In genomic region chr2:189702071-189702470, GRCh38 we compare ENCODE assay signal across 17 cellular contexts. TPM values are rescaled to one million over a fixed set of nuclear protein-coding genes. Genes with fewer than 3 reads are reported as not detected.
A peak's percentile ranks its signal among the peaks of the same experiment; 100 is the strongest.
DNase-seq lines count a peak whose midpoint lies in the region; ATAC-seq, FAIRE-seq and TF ChIP-seq lines count a peak whose summit lies in the region.
"Had no signal": no experiment of that assay in that cellular context is flagged by ENCODE, and none has a peak within 500 bp of the region (broad histone marks: within the 10 kb centered on the region; RNA-seq: fewer than 3 reads in every experiment).

No MANE protein-coding gene starts in this region.

- no peaks in the 10 kb centered on the region for H3K9me3 Mint-ChIP-seq in activated naive CD8-positive, alpha-beta T cell treated with anti-CD3 and anti-CD28 coated beads for 36 hours
- H3K9me3 Mint-ChIP-seq: CD14-positive monocyte; immature natural killer cell; stimulated activated effector memory CD8-positive, alpha-beta T cell treated with anti-CD3 and anti-CD28 coated beads, Interleukin-12 subunit alpha, Interleukin-12 subunit beta, amount 100 ng/mL, for 72 hours had no signal

- peak; percentile 11 for TF ChIP-seq CTCF in DND-41 (IDR thresholded peaks at IDR 0.05; ENCODE audit: borderline replicate concordance, extremely low read depth, low read length, poor library complexity, severe bottlenecking)
- no peak for TF ChIP-seq CTCF in bronchial epithelial cell (IDR thresholded peaks at IDR 0.05; ENCODE audit: insufficient read depth, low read length, severe bottlenecking)
- no peak for TF ChIP-seq CTCF in stomach (IDR thresholded peaks at IDR 0.05)
- TF ChIP-seq CTCF in GM20000 (IDR thresholded peaks at IDR 0.05; ENCODE audit: extremely low read depth, missing control alignments) = no peak

- H2BK15ac ChIP-seq in mesendoderm (replicated peaks; ENCODE audit: low read depth) = no peak overlapping the region

- peaks cover 2% of the 10 kb centered on the region for H3K36me3 Mint-ChIP-seq in activated naive CD8-positive, alpha-beta T cell treated with anti-CD3 and anti-CD28 coated beads for 36 hours
- H3K36me3 Mint-ChIP-seq: stimulated activated effector memory CD8-positive, alpha-beta T cell treated with anti-CD3 and anti-CD28 coated beads, Interleukin-12 subunit alpha, Interleukin-12 subunit beta, amount 100 ng/mL, for 72 hours had no signal

- H3K27me3 Mint-ChIP-seq in activated naive CD8-positive, alpha-beta T cell treated with anti-CD3 and anti-CD28 coated beads for 36 hours = no peaks in the 10 kb centered on the region

- no peaks in the 10 kb centered on the region for H3K4me1 Mint-ChIP-seq in activated naive CD8-positive, alpha-beta T cell treated with anti-CD3 and anti-CD28 coated beads for 36 hours
- H3K4me1 Mint-ChIP-seq: stimulated activated effector memory CD8-positive, alpha-beta T cell treated with anti-CD3 and anti-CD28 coated beads, Interleukin-12 subunit alpha, Interleukin-12 subunit beta, amount 100 ng/mL, for 72 hours had no signal

- no peaks in the 10 kb centered on the region for H3K9me3 ChIP-seq in DND-41 (ENCODE audit: insufficient read depth, low read length, severe bottlenecking)
- no peaks in the 10 kb centered on the region for H3K9me3 ChIP-seq in Karpas-422 (ENCODE audit: low read length)
- no peaks in the 10 kb centered on the region for H3K9me3 ChIP-seq in stomach

- DNase-seq in DND-41 (no peak), Karpas-422 (peak; percentile 41), bronchial epithelial cell (ENCODE audit: low read depth) (peak; percentile 2), mesendoderm (peak; percentile 57), NCI-H187 treated with DMSO at 0.1 percent for 48 hours (lab: John Stamatoyannopoulos, UW) (no peak), stomach (no peak), GM20000 (ENCODE audit: low spot score) (no peak)
- DNase-seq in activated naive CD8-positive, alpha-beta T cell treated with anti-CD3 and anti-CD28 coated beads for 36 hours = no peak
- DNase-seq: activated CD8-positive, alpha-beta T cell treated with anti-CD3 and anti-CD28 coated beads, Interleukin-2, amount 10 ng/mL, durations not matched to agents 7 days and 5 days; activated gamma-delta T cell; cerebellar nuclear complex; immature natural killer cell; NCI-H1092 treated with DMSO at 0.1 percent for 48 hours; NCI-H510A; stimulated activated CD4-positive, alpha-beta T cell treated with anti-CD3 and anti-CD28 coated beads, Interleukin-2, amount 100 ng/mL, for 48 hours had no signal

- H2BK5ac ChIP-seq in mesendoderm (ENCODE audit: low read length) = no peak overlapping the region

- H3K4me2 ChIP-seq in DND-41 (ENCODE audit: insufficient read depth, low read length) = no peak overlapping the region
- no peak overlapping the region for H3K4me2 ChIP-seq in Karpas-422 (ENCODE audit: low read depth, low read length, poor library complexity, severe bottlenecking)
- no peak overlapping the region for H3K4me2 ChIP-seq in mesendoderm (ENCODE audit: low read length)

- H3K56ac ChIP-seq in mesendoderm (ENCODE audit: low read length) = peak overlapping the region; percentile 37

- H2BK120ac ChIP-seq in mesendoderm (ENCODE audit: low read depth, low read length) = no peak overlapping the region

- no peaks in the 10 kb centered on the region for H3K79me1 ChIP-seq in mesendoderm (ENCODE audit: low read length)

- TF ChIP-seq EP300 in stomach (IDR thresholded peaks at IDR 0.05) = no peak

- H3K9me2 ChIP-seq in Karpas-422 (replicated peaks; ENCODE audit: insufficient read depth, low read length) = no peaks in the 10 kb centered on the region

- H4K8ac ChIP-seq in mesendoderm (ENCODE audit: low read depth, low read length) = no peak overlapping the region

- no peak overlapping the region for H3K23ac ChIP-seq in mesendoderm (ENCODE audit: low read length)

- H3K27ac Mint-ChIP-seq in activated naive CD8-positive, alpha-beta T cell treated with anti-CD3 and anti-CD28 coated beads for 36 hours = no peak overlapping the region
- H3K27ac Mint-ChIP-seq: activated CD8-positive, alpha-beta T cell treated with anti-CD3 and anti-CD28 coated beads, Interleukin-2, amount 10 ng/mL, durations not matched to agents 7 days and 5 days; CD14-positive monocyte; immature natural killer cell; stimulated activated effector memory CD8-positive, alpha-beta T cell treated with anti-CD3 and anti-CD28 coated beads, Interleukin-12 subunit alpha, Interleukin-12 subunit beta, amount 100 ng/mL, for 72 hours had no signal

- no peak for ATAC-seq in DND-41 (ENCODE audit: insufficient read depth, low read depth)
- ATAC-seq: activated CD8-positive, alpha-beta T cell treated with anti-CD3 and anti-CD28 coated beads, Interleukin-2, amount 10 ng/mL, durations not matched to agents 7 days and 5 days; stimulated activated effector memory CD8-positive, alpha-beta T cell treated with anti-CD3 and anti-CD28 coated beads, Interleukin-12 subunit alpha, Interleukin-12 subunit beta, amount 100 ng/mL, for 72 hours had no signal

- no peak overlapping the region for H3K4me3 Mint-ChIP-seq in activated naive CD8-positive, alpha-beta T cell treated with anti-CD3 and anti-CD28 coated beads for 36 hours
- H3K4me3 Mint-ChIP-seq: activated CD8-positive, alpha-beta T cell treated with anti-CD3 and anti-CD28 coated beads, Interleukin-2, amount 10 ng/mL, durations not matched to agents 7 days and 5 days; CD14-positive monocyte; immature natural killer cell; stimulated activated effector memory CD8-positive, alpha-beta T cell treated with anti-CD3 and anti-CD28 coated beads, Interleukin-12 subunit alpha, Interleukin-12 subunit beta, amount 100 ng/mL, for 72 hours had no signal

- intact Hi-C loops in stomach (cut with DNase I; ENCODE audit: low total_unique reads) = no loop called here

- H3K27ac ChIP-seq in DND-41 (ENCODE audit: low read length) (no peak overlapping the region), Karpas-422 (ENCODE audit: low read length) (no peak overlapping the region), mesendoderm (ENCODE audit: low read depth, low read length) (no peak overlapping the region), stomach (no peak overlapping the region)

- no peak for TF ChIP-seq POLR2A in stomach (IDR thresholded peaks at IDR 0.05)

- no peak overlapping the region for H3K18ac ChIP-seq in mesendoderm (ENCODE audit: low read length)

- H3K4me3 ChIP-seq in DND-41 (ENCODE audit: low read depth in 1 of 2, low read length in 2 of 2) (no peak overlapping the region), Karpas-422 (ENCODE audit: low read length) (no peak overlapping the region), bronchial epithelial cell (ENCODE audit: low read depth, low read length) (no peak overlapping the region), mesendoderm (ENCODE audit: low read length) (no peak overlapping the region), stomach (no peak overlapping the region)

- H3K27me3 ChIP-seq in DND-41 (ENCODE audit: insufficient read depth, low read length, poor library complexity) = no peaks in the 10 kb centered on the region
- H3K27me3 ChIP-seq in Karpas-422 (ENCODE audit: low read length) = no peaks in the 10 kb centered on the region
- no peaks in the 10 kb centered on the region for H3K27me3 ChIP-seq in bronchial epithelial cell (ENCODE audit: control insufficient read depth, insufficient read depth, low read length)
- H3K27me3 ChIP-seq in mesendoderm (ENCODE audit: insufficient read depth, low read length, poor library complexity) = no peaks in the 10 kb centered on the region
- no peaks in the 10 kb centered on the region for H3K27me3 ChIP-seq in stomach

- H3K79me2 ChIP-seq in DND-41 (ENCODE audit: insufficient read depth, low read length) = no peaks in the 10 kb centered on the region
- peaks cover 23% of the 10 kb centered on the region; the same call in 1 of the 2 replicates for H3K79me2 ChIP-seq in Karpas-422 (ENCODE audit: low read length)
- H3K79me2 ChIP-seq in mesendoderm (ENCODE audit: control insufficient read depth, insufficient read depth, low read length) = no peaks in the 10 kb centered on the region

- no peak overlapping the region for H2AK5ac ChIP-seq in mesendoderm (ENCODE audit: low read length)

- no peak overlapping the region for H3K4ac ChIP-seq in mesendoderm (ENCODE audit: low read depth, low read length)

- H3K36me3 ChIP-seq in DND-41 (ENCODE audit: insufficient read depth, low read length) (no peaks in the 10 kb centered on the region; the same call in 1 of the 2 replicates), Karpas-422 (ENCODE audit: insufficient read depth, low read length) (peaks cover 5% of the 10 kb centered on the region; the same call in 1 of the 2 replicates), bronchial epithelial cell (ENCODE audit: control insufficient read depth, insufficient read depth, low read length) (no peaks in the 10 kb centered on the region), mesendoderm (ENCODE audit: control insufficient read depth, insufficient read depth, low read length) (no peaks in the 10 kb centered on the region), stomach (peaks cover 0 to 23% (median 19%) of the 10 kb centered on the region in 4 donors)

- FAIRE-seq in bronchial epithelial cell (lab: Jason Lieb, UNC) = no peak

- H3K9ac ChIP-seq in DND-41 (ENCODE audit: low read depth, low read length) (no peak overlapping the region), Karpas-422 (ENCODE audit: low read length) (no peak overlapping the region), mesendoderm (ENCODE audit: low read length) (no peak overlapping the region)

- H4K20me1 ChIP-seq in DND-41 (ENCODE audit: insufficient read depth, low read length) = no peaks in the 10 kb centered on the region
- H4K20me1 ChIP-seq in Karpas-422 (ENCODE audit: insufficient read depth, low read depth, low read length) = no peaks in the 10 kb centered on the region

- H3K4me1 ChIP-seq in DND-41 (ENCODE audit: insufficient read depth, low read length) (no peaks in the 10 kb centered on the region), Karpas-422 (ENCODE audit: low read length) (peaks cover 15% of the 10 kb centered on the region; the same call in 1 of the 2 replicates), mesendoderm (ENCODE audit: control insufficient read depth, low read depth, low read length) (no peaks in the 10 kb centered on the region), stomach (peaks cover 0 to 7% (median 0%) of the 10 kb centered on the region in 4 donors)

- H4K5ac ChIP-seq in mesendoderm (ENCODE audit: low read length) = no peak overlapping the region

- no peak overlapping the region for H2AFZ ChIP-seq in DND-41 (ENCODE audit: low read depth, low read length)
- H2AFZ ChIP-seq in Karpas-422 (ENCODE audit: low read length) = no peak overlapping the region

RNA-seq across cellular contexts. Expression of gene ANKAR, which starts 27.6 kb away (rescaled TPM):
- total RNA-seq in Karpas-422 (2014; rRNA removed; shearing (Covaris generic); ENCODE audit: low replicate concordance) = 5.7 and 24.9 TPM in 2 replicates
- total RNA-seq in bronchial epithelial cell (2.1 and 3.7 TPM in 2 replicates), stomach (10 to 100 TPM in 2 of 5 donors, 1 to 10 TPM in 3; 2.0 to 26.8 (median 8.2) TPM)
- polyA plus RNA-seq in mesendoderm (2013, experiment 1 of 2) = 0.88 TPM
- polyA plus RNA-seq in mesendoderm (2013, experiment 2 of 2) = 1.1 TPM
- 1 to 10 TPM; 2.1 to 6.6 (median 2.2) TPM for polyA plus RNA-seq in stomach
- total RNA-seq in activated naive CD8-positive, alpha-beta T cell treated with anti-CD3 and anti-CD28 coated beads for 36 hours = 1 to 10 TPM; 2.4 TPM

RNA-seq across cellular contexts. Expression of gene ASNSD1, which starts 40.8 kb away (rescaled TPM):
- total RNA-seq in Karpas-422 (2014; rRNA removed; shearing (Covaris generic); ENCODE audit: low replicate concordance) = 35.4 and 43.8 TPM in 2 replicates
- total RNA-seq in bronchial epithelial cell (30.3 and 36.6 TPM in 2 replicates), stomach (100 to 1,000 TPM in 1 of 5 donors, 10 to 100 TPM in 4; 12.3 to 143 (median 33.3) TPM)
- polyA plus RNA-seq in mesendoderm (2013, experiment 1 of 2) = 115 TPM
- 114 TPM for polyA plus RNA-seq in mesendoderm (2013, experiment 2 of 2)
- 10 to 100 TPM; 29.0 to 37.7 (median 37.1) TPM for polyA plus RNA-seq in stomach
- total RNA-seq in activated naive CD8-positive, alpha-beta T cell treated with anti-CD3 and anti-CD28 coated beads for 36 hours = 10 to 100 TPM; 56.3 to 57.0 TPM

Comparison
In these comparisons a context has a peak if more than half of its experiments do, and no peak if none do; other contexts are left out.
1. DNase-seq: peak in Karpas-422 (single experiment), bronchial epithelial cell (single experiment) and mesendoderm (single experiment); none in DND-41 (single experiment), NCI-H187 treated with DMSO at 0.1 percent for 48 hours (single experiment), stomach (single experiment), activated naive CD8-positive, alpha-beta T cell treated with anti-CD3 and anti-CD28 coated beads for 36 hours (single experiment) and GM20000 (single experiment).